17 cellular contexts compared by ENCODE assay signal in genomic region chr7:2996141-2996540, GRCh38. TPM values are rescaled to one million over a fixed set of nuclear protein-coding genes. Genes with fewer than 3 reads are reported as not detected.
"Had no signal": no experiment of that assay in that cellular context is flagged by ENCODE, and none has a peak within 500 bp of the region (broad histone marks: within the 10 kb centered on the region; RNA-seq: fewer than 3 reads in every experiment).

No MANE protein-coding gene starts in this region.

- FAIRE-seq: TTC549 had no signal

- H3K27me3 Mint-ChIP-seq: activated naive CD8-positive, alpha-beta T cell treated with anti-CD3 and anti-CD28 coated beads, Interleukin-2, amount 50 U/mL, for 24 hours; T-helper 17 cell had no signal

- ATAC-seq: activated CD8-positive, alpha-beta T cell treated with anti-CD3 and anti-CD28 coated beads, Interleukin-2, amount 10 ng/mL, durations not matched to agents 7 days and 5 days; activated naive CD8-positive, alpha-beta T cell treated with anti-CD3 and anti-CD28 coated beads, Interleukin-2, amount 50 U/mL, for 24 hours; left cardiac atrium; T-helper 17 cell; WTC11 had no signal

- H3K27ac Mint-ChIP-seq: activated CD8-positive, alpha-beta T cell treated with anti-CD3 and anti-CD28 coated beads, Interleukin-2, amount 10 ng/mL, durations not matched to agents 7 days and 5 days; activated naive CD4-positive, alpha-beta T cell treated with anti-CD3 and anti-CD28 coated beads for 36 hours; activated naive CD8-positive, alpha-beta T cell treated with anti-CD3 and anti-CD28 coated beads, Interleukin-2, amount 50 U/mL, for 24 hours; dendritic cell treated with granulocyte-macrophage colony-stimulating factor and Interleukin-4, amounts not matched to agents 40 ng/mL and 50 ng/mL, for 4 days; WTC11 had no signal

- DNase-seq: activated CD4-positive, alpha-beta T cell treated with anti-CD3 and anti-CD28 coated beads for 48 hours; activated CD8-positive, alpha-beta memory T cell treated with anti-CD3 and anti-CD28 coated beads, Interleukin-2, amount 50 U/mL, for 4 hours; activated CD8-positive, alpha-beta T cell treated with anti-CD3 and anti-CD28 coated beads, Interleukin-2, amount 10 ng/mL, durations not matched to agents 7 days and 5 days; activated naive CD4-positive, alpha-beta T cell treated with anti-CD3 and anti-CD28 coated beads for 36 hours; activated naive CD8-positive, alpha-beta T cell treated with anti-CD3 and anti-CD28 coated beads, Interleukin-2, amount 50 U/mL, for 24 hours; cerebellar nuclear complex; foreskin melanocyte; left cardiac atrium; midbrain; stimulated activated CD4-positive, alpha-beta T cell treated with anti-CD3 and anti-CD28 coated beads, Interleukin-15, amount 100 ng/mL, for 24 hours; stimulated activated CD4-positive, alpha-beta T cell treated with anti-CD3 and anti-CD28 coated beads, Interleukin-4, amount 100 ng/mL, for 1 hour; stimulated activated naive CD4-positive, alpha-beta T cell; T-helper 17 cell had no signal

- H3K4me3 Mint-ChIP-seq: activated CD8-positive, alpha-beta T cell treated with anti-CD3 and anti-CD28 coated beads, Interleukin-2, amount 10 ng/mL, durations not matched to agents 7 days and 5 days; activated naive CD4-positive, alpha-beta T cell treated with anti-CD3 and anti-CD28 coated beads for 36 hours; activated naive CD8-positive, alpha-beta T cell treated with anti-CD3 and anti-CD28 coated beads, Interleukin-2, amount 50 U/mL, for 24 hours; dendritic cell treated with granulocyte-macrophage colony-stimulating factor and Interleukin-4, amounts not matched to agents 40 ng/mL and 50 ng/mL, for 4 days; T-helper 17 cell; WTC11 had no signal

RNA-seq across cellular contexts. Expression of gene CARD11, which starts 47.5 kb away (rescaled TPM):
- total RNA-seq: fibroblast of lung had no signal
